Comparison of ENCODE assay signal across 8 cellular contexts in genomic region chrX:13029341-13029740, GRCh38. TPM values are rescaled to one million over a fixed set of nuclear protein-coding genes. Genes with fewer than 3 reads are reported as not detected.
DNase-seq lines count a peak whose midpoint lies in the region; ATAC-seq and TF ChIP-seq lines count a peak whose summit lies in the region.

No MANE protein-coding gene starts in this region.

- ATAC-seq in mucosa of descending colon = peak; percentile 54
- ATAC-seq in HG02798 (IDR thresholded peaks at IDR 0.05; ENCODE audit: poor library complexity, unreplicated experiment) = no peak

- H3K9me3 ChIP-seq in Loucy (ENCODE audit: insufficient read depth, low read depth, low read length) = no peaks in the 10 kb centered on the region
- no peaks in the 10 kb centered on the region for H3K9me3 ChIP-seq in mucosa of descending colon

- TF ChIP-seq CTCF in AG04449 (IDR thresholded peaks at IDR 0.05; ENCODE audit: insufficient read depth, low read length, missing control alignments) (no peak), Loucy (conservative IDR thresholded peaks at IDR 0.05; ENCODE audit: low read length) (no peak), choroid plexus epithelial cell (conservative IDR thresholded peaks at IDR 0.05; ENCODE audit: low read depth, low read length) (peak; percentile 8), mucosa of descending colon (IDR thresholded peaks at IDR 0.05) (no peak)

- no peaks in the 10 kb centered on the region for H3K79me2 ChIP-seq in Loucy (ENCODE audit: insufficient read depth, low read length)

- H3F3A ChIP-seq in Loucy (ENCODE audit: low read depth) = no peaks in the 10 kb centered on the region

- H3K4me2 ChIP-seq in Loucy (ENCODE audit: low read depth, low read length, poor library complexity, severe bottlenecking) = no peak overlapping the region

- no peaks in the 10 kb centered on the region for H4K20me1 ChIP-seq in Loucy (ENCODE audit: insufficient read depth, low read length, poor library complexity, severe bottlenecking)

- H3K9ac ChIP-seq in Loucy (ENCODE audit: low read depth, low read length, poor library complexity, severe bottlenecking) = no peak overlapping the region

- H3K4me3 ChIP-seq in AG04449 (ENCODE audit: low read depth, low read length) (peak overlapping the region; percentile 6; the same call in 1 of the 2 replicates), Loucy (ENCODE audit: low read length, poor library complexity, severe bottlenecking) (no peak overlapping the region), choroid plexus epithelial cell (ENCODE audit: low read depth, low read length) (no peak overlapping the region), mucosa of descending colon (no peak overlapping the region)

- DNase-seq in AG04449 (ENCODE audit: low read depth, low spot score) (no peak), choroid plexus epithelial cell (ENCODE audit: low read depth) (peak; percentile 72), mucosa of descending colon (peak in 2 of 3 donors; percentile 48 to 65), NCI-H2107 treated with DMSO at 0.1 percent for 48 hours (lab: John Stamatoyannopoulos, UW; ENCODE audit: unreplicated experiment) (no peak), T-helper 9 cell (no peak)
- no peak for DNase-seq in stimulated activated CD4-positive, alpha-beta T cell treated with anti-CD3 and anti-CD28 coated beads, Interleukin-4, amount 100 ng/mL, for 1 hour

- H3K36me3 ChIP-seq in Loucy (ENCODE audit: insufficient read depth, low read length) (no peaks in the 10 kb centered on the region), mucosa of descending colon (ENCODE audit: low read depth) (no peaks in the 10 kb centered on the region)

- POLR2A ChIA-PET in AG04449 (lab: Yijun Ruan, JAX) = no interaction called here

- no peaks in the 10 kb centered on the region for H3K9me2 ChIP-seq in Loucy (replicated peaks; ENCODE audit: low read depth, low read length)

- H3K4me1 ChIP-seq in Loucy (ENCODE audit: insufficient read depth, low read length, poor library complexity, severe bottlenecking) (peaks cover 50% of the 10 kb centered on the region), mucosa of descending colon (ENCODE audit: low read depth) (peaks cover 7% of the 10 kb centered on the region)

- intact Hi-C loops in mucosa of descending colon (cut with DNase I, micrococcal nuclease) = no loop called here

- H3K27me3 ChIP-seq in Loucy (ENCODE audit: insufficient read depth, low read length, poor library complexity, severe bottlenecking) = no peaks in the 10 kb centered on the region

- 0 out of 2 replicates have a peak overlapping the region, but pooled peaks have one; percentile 4 for H2AFZ ChIP-seq in Loucy (ENCODE audit: low read length)

- CTCF ChIA-PET in AG04449 (lab: Yijun Ruan, JAX) = interaction anchor here (1.5 kb wide), 1 partner anchor 83 kb away, joined by 8 read pairs; no protein-coding TSS in a partner anchor

RNA-seq across cellular contexts. Expression of gene FAM9C, which starts 15.1 kb away (rescaled TPM):
- total RNA-seq in mucosa of descending colon = under 1 TPM in 1 of 3 donors, not detected in 2; 0.13 TPM

RNA-seq across cellular contexts. Expression of gene TMSB4X, which starts 54.4 kb away (rescaled TPM):
- total RNA-seq in mucosa of descending colon = 1,000 to 10,000 TPM; 2,288 to 5,392 (median 5,014) TPM

Comparison
In these comparisons a context has a peak if more than half of its experiments do, and no peak if none do; other contexts are left out.
1. DNase-seq: peak in choroid plexus epithelial cell (single experiment) and mucosa of descending colon (2 of 3); none in AG04449 (single experiment), NCI-H2107 treated with DMSO at 0.1 percent for 48 hours (single experiment), stimulated activated CD4-positive, alpha-beta T cell treated with anti-CD3 and anti-CD28 coated beads, Interleukin-4, amount 100 ng/mL, for 1 hour (single experiment) and T-helper 9 cell (single experiment).